ENCODE assay signal across 20 cellular contexts in the genomic region with DNA sequence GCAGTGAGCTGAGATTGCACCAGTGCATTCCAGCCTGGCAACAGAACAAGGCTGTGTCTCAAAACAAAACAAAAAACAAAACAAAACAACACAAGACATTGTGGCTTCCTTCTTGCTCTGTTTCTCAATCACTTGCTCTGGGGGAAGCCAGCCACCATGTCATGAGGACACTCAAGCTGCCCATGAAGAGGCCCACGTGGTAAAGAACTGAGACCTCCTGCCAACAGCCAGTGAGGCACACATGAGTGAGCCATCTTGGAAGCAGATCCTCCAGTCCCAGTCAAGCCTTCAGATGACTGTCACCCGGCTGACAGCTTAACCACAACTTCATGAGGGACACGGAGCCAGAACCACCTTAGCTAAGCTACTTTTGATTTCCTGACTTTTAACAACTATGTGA. TPM values are rescaled to one million over a fixed set of nuclear protein-coding genes. Genes with fewer than 3 reads are reported as not detected.
DNase-seq lines count a peak whose midpoint lies in the region; ATAC-seq and TF ChIP-seq lines count a peak whose summit lies in the region.
"Had no signal": no experiment of that assay in that cellular context is flagged by ENCODE, and none has a peak within 500 bp of the region (broad histone marks: within the 10 kb centered on the region; RNA-seq: fewer than 3 reads in every experiment).

No MANE protein-coding gene starts in this region.

- H3K9me3 Mint-ChIP-seq in CD8-positive, alpha-beta T cell = no peaks in the 10 kb centered on the region
- no peaks in the 10 kb centered on the region for H3K9me3 Mint-ChIP-seq in activated naive CD8-positive, alpha-beta T cell treated with anti-CD3 and anti-CD28 coated beads, Interleukin-2, amount 50 U/mL, for 24 hours
- H3K9me3 Mint-ChIP-seq: activated naive CD8-positive, alpha-beta T cell treated with anti-CD3 and anti-CD28 coated beads, Interleukin-2, amount 10 ng/mL, durations not matched to agents 7 days and 5 days; memory B cell had no signal

- H3K4me3 Mint-ChIP-seq in CD8-positive, alpha-beta T cell = no peak overlapping the region
- H3K4me3 Mint-ChIP-seq in activated naive CD8-positive, alpha-beta T cell treated with anti-CD3 and anti-CD28 coated beads, Interleukin-2, amount 50 U/mL, for 24 hours = no peak overlapping the region
- H3K4me3 Mint-ChIP-seq: activated naive CD8-positive, alpha-beta T cell treated with anti-CD3 and anti-CD28 coated beads, Interleukin-2, amount 10 ng/mL, durations not matched to agents 7 days and 5 days; B cell; memory B cell had no signal

- H3K4me3 ChIP-seq in CD8-positive, alpha-beta T cell (ENCODE audit: low read depth, low read length) = no peak overlapping the region
- H3K4me3 ChIP-seq in NB4 (ENCODE audit: low read depth, low read length) = no peak overlapping the region
- H3K4me3 ChIP-seq in mucosa of descending colon = no peak overlapping the region
- H3K4me3 ChIP-seq: PC-9 had no signal

- no peak for TF ChIP-seq CTCF in CD8-positive, alpha-beta T cell (IDR thresholded peaks at IDR 0.05)
- TF ChIP-seq CTCF in NB4 (IDR thresholded peaks at IDR 0.05; ENCODE audit: low read depth, low read length) (no peak), mucosa of descending colon (IDR thresholded peaks at IDR 0.05) (no peak)

- no peak for TF ChIP-seq POLR2A in NB4 (IDR thresholded peaks at IDR 0.05; ENCODE audit: extremely low read depth, insufficient read length)

- intact Hi-C loops in CD8-positive, alpha-beta T cell (cut with DNase I, micrococcal nuclease) = loop anchor here (2.0 kb wide), 3 partner anchors 73 to 161 kb away; partner anchors contain the start of genes AKT1S1 (in 1 of the 2), MED25 (in 1 of the 2), SCAF1 (in 1 of the 2) and TBC1D17 (in 1 of the 2)
- intact Hi-C loops in left ventricle myocardium superior (cut with micrococcal nuclease) = no loop called here
- intact Hi-C loops in mucosa of descending colon (cut with DNase I, micrococcal nuclease) = no loop called here

- H3K27me3 Mint-ChIP-seq in CD8-positive, alpha-beta T cell (ENCODE audit: low read depth) = no peaks in the 10 kb centered on the region
- H3K27me3 Mint-ChIP-seq in activated naive CD8-positive, alpha-beta T cell treated with anti-CD3 and anti-CD28 coated beads, Interleukin-2, amount 50 U/mL, for 24 hours = no peaks in the 10 kb centered on the region
- H3K27me3 Mint-ChIP-seq: B cell had no signal

- DNase-seq in CD1c-positive myeloid dendritic cell (ENCODE audit: extremely low spot score) (peak; percentile 46), NB4 (ENCODE audit: low read depth) (peak; percentile 52), left ventricle myocardium superior (no peak), HuH-7.5 (ENCODE audit: low spot score) (no peak), mucosa of descending colon (no peak)
- DNase-seq in CD8-positive, alpha-beta T cell = no peak
- DNase-seq in activated naive CD8-positive, alpha-beta T cell treated with anti-CD3 and anti-CD28 coated beads, Interleukin-2, amount 50 U/mL, for 24 hours = no peak
- DNase-seq: activated naive CD8-positive, alpha-beta T cell treated with anti-CD3 and anti-CD28 coated beads, Interleukin-2, amount 10 ng/mL, durations not matched to agents 7 days and 5 days; cortex of kidney; foreskin fibroblast; kidney glomerular epithelial cell; NCI-H2029 treated with DMSO at 0.1 percent for 48 hours; NCI-H524; PC-9; SK-N-SH; stimulated activated CD8-positive, alpha-beta memory T cell treated with anti-CD3 and anti-CD28 coated beads, Interleukin-4, amount 100 ng/mL, for 48 hours had no signal

- peaks cover 10% of the 10 kb centered on the region for H3K36me3 Mint-ChIP-seq in CD8-positive, alpha-beta T cell
- H3K36me3 Mint-ChIP-seq in activated naive CD8-positive, alpha-beta T cell treated with anti-CD3 and anti-CD28 coated beads, Interleukin-2, amount 50 U/mL, for 24 hours (ENCODE audit: low read depth) = no peaks in the 10 kb centered on the region
- H3K36me3 Mint-ChIP-seq: activated naive CD8-positive, alpha-beta T cell treated with anti-CD3 and anti-CD28 coated beads, Interleukin-2, amount 10 ng/mL, durations not matched to agents 7 days and 5 days; memory B cell had no signal

- peaks cover 4% of the 10 kb centered on the region for H3K4me1 ChIP-seq in CD8-positive, alpha-beta T cell (ENCODE audit: insufficient read depth, low read length)
- no peaks in the 10 kb centered on the region for H3K4me1 ChIP-seq in mucosa of descending colon (ENCODE audit: low read depth)

- peak overlapping the region; percentile 18 for H3K27ac Mint-ChIP-seq in CD8-positive, alpha-beta T cell
- peak overlapping the region; percentile 42 for H3K27ac Mint-ChIP-seq in activated naive CD8-positive, alpha-beta T cell treated with anti-CD3 and anti-CD28 coated beads, Interleukin-2, amount 50 U/mL, for 24 hours
- H3K27ac Mint-ChIP-seq: activated naive CD8-positive, alpha-beta T cell treated with anti-CD3 and anti-CD28 coated beads, Interleukin-2, amount 10 ng/mL, durations not matched to agents 7 days and 5 days; B cell; memory B cell had no signal

- no peaks in the 10 kb centered on the region for H3K9me3 ChIP-seq in CD8-positive, alpha-beta T cell (ENCODE audit: low read length)
- H3K9me3 ChIP-seq in mucosa of descending colon = no peaks in the 10 kb centered on the region
- H3K9me3 ChIP-seq: SK-N-SH had no signal

- peaks cover 14% of the 10 kb centered on the region for H3K4me1 Mint-ChIP-seq in CD8-positive, alpha-beta T cell (ENCODE audit: low read depth)
- peaks cover 12% of the 10 kb centered on the region for H3K4me1 Mint-ChIP-seq in activated naive CD8-positive, alpha-beta T cell treated with anti-CD3 and anti-CD28 coated beads, Interleukin-2, amount 50 U/mL, for 24 hours

- H3K36me3 ChIP-seq in CD8-positive, alpha-beta T cell (ENCODE audit: insufficient read depth, low read length) = no peaks in the 10 kb centered on the region
- H3K36me3 ChIP-seq in mucosa of descending colon (ENCODE audit: low read depth) = no peaks in the 10 kb centered on the region

- H3K27me3 ChIP-seq in CD8-positive, alpha-beta T cell (ENCODE audit: insufficient read depth, low read length) = no peaks in the 10 kb centered on the region

- CTCF ChIA-PET in CD8-positive, alpha-beta T cell (lab: Charles Lee) = interaction anchor here (1.5 kb wide), 1 partner anchor 93 kb away, joined by 3 read pairs; no protein-coding TSS in a partner anchor

- ATAC-seq in CD8-positive, alpha-beta T cell = no peak
- ATAC-seq in activated naive CD8-positive, alpha-beta T cell treated with anti-CD3 and anti-CD28 coated beads, Interleukin-2, amount 50 U/mL, for 24 hours = no peak
- no peak for ATAC-seq in left ventricle myocardium superior
- ATAC-seq in mucosa of descending colon = no peak

- H3K27ac ChIP-seq in CD8-positive, alpha-beta T cell (ENCODE audit: low read depth, low read length) = no peak overlapping the region
- H3K27ac ChIP-seq: PC-9 had no signal

- POLR2A ChIA-PET in CD8-positive, alpha-beta T cell (lab: Charles Lee) = interaction anchor here (2.3 kb wide), 1 partner anchor 122 kb away, joined by 5 read pairs; no protein-coding TSS in a partner anchor

RNA-seq across cellular contexts. Expression of gene CPT1C, which starts 25.2 kb away (rescaled TPM):
- total RNA-seq in CD8-positive, alpha-beta T cell = under 1 TPM in 1 of 2 experiments, not detected in 1; 0.65 TPM
- total RNA-seq in left ventricle myocardium superior (3.1 TPM), mucosa of descending colon (1 to 10 TPM; 1.9 to 7.6 (median 2.2) TPM)

RNA-seq across cellular contexts. Expression of gene ADM5, which starts 26.8 kb away (rescaled TPM):
- 1 to 10 TPM; 1.2 to 2.5 TPM for total RNA-seq in CD8-positive, alpha-beta T cell
- total RNA-seq in left ventricle myocardium superior (0.87 TPM), mucosa of descending colon (1 to 10 TPM in 2 of 3 donors, under 1 TPM in 1; 0.69 to 1.3 (median 1.2) TPM)

RNA-seq across cellular contexts. Expression of gene PRMT1, which starts 39.1 kb away (rescaled TPM):
- total RNA-seq in CD8-positive, alpha-beta T cell = 10 to 100 TPM; 37.7 to 42.6 TPM
- total RNA-seq in left ventricle myocardium superior (130 TPM), mucosa of descending colon (100 to 1,000 TPM in 1 of 3 donors, 10 to 100 TPM in 2; 68.1 to 101 (median 94.8) TPM)

RNA-seq across cellular contexts. Expression of gene TSKS, which starts 47.0 kb away (rescaled TPM):
- total RNA-seq in CD8-positive, alpha-beta T cell = under 1 TPM; 0.28 to 0.98 TPM
- total RNA-seq in left ventricle myocardium superior (0.72 TPM), mucosa of descending colon (under 1 TPM in 1 of 3 donors, not detected in 2; 0.35 TPM)
- total RNA-seq: endothelial cell of umbilical vein, PC-9, pulmonary artery endothelial cell had no signal

RNA-seq across cellular contexts. Expression of gene BCL2L12, which starts 50.4 kb away (rescaled TPM):
- 10 to 100 TPM; 13.1 to 14.7 TPM for total RNA-seq in CD8-positive, alpha-beta T cell
- 11.5 TPM for total RNA-seq in left ventricle myocardium superior
- 10 to 100 TPM in 2 of 3 donors, 1 to 10 TPM in 1; 9.6 to 20.8 (median 16.3) TPM for total RNA-seq in mucosa of descending colon

Comparison
In these comparisons a context has a peak if more than half of its experiments do, and no peak if none do; other contexts are left out.
1. DNase-seq: peak in CD1c-positive myeloid dendritic cell (single experiment) and NB4 (single experiment); none in CD8-positive, alpha-beta T cell (0 of 7), activated naive CD8-positive, alpha-beta T cell treated with anti-CD3 and anti-CD28 coated beads, Interleukin-2, amount 50 U/mL, for 24 hours (single experiment), left ventricle myocardium superior (single experiment), HuH-7.5 (single experiment) and mucosa of descending colon (0 of 3).
2. intact Hi-C loops: an anchor here in CD8-positive, alpha-beta T cell (2.0 kb wide); none called in left ventricle myocardium superior and mucosa of descending colon.